In the genomic region with DNA sequence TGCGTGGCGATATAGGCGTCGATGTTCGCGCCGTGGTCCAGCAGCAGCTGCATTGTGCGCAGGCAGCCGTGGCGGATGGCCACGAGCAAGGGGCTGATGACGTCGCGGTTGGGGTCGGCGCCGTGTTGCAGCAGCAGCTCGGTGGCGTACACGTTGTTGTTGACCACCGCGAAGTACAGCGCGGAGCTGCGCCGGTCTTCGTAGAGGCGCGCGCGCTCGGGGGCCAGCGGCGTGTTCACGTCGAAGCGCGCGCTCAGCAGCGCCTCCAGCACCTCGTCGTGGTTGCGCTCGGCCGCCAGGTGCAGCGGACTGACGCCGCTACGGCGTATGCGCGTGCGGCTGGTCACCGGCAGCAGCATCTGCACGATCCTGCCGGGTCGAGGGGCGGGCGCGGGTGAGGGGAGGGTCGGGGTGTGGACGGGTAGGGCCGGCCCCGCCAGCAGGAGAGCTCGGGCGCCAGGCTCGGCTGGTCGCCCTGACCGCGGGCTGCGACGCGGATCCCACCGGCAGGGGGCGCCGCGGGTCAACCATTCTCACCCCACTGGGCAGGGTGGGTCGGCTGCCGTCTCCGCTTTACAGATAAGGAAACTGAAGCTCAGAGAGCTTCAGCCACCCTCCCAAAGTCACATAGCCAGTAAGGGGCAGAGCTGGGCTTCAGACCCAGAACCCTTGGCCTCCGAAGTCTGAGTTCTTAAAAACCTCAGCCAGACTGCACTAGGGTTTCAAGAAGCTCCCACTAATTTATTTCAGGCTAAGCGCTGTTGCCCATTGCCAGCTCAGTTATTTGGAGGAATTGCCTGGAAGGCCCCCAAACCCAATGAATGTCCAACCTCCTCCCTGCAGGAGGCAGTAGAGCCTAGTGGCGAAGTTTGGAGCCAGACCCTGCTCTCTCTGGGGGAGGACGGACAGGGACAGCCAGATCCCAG, we compare ENCODE assay signal across 8 cellular contexts. TPM values are rescaled to one million over a fixed set of nuclear protein-coding genes. Genes with fewer than 3 reads are reported as not detected.
DNase-seq lines count a peak whose midpoint lies in the region; ATAC-seq and TF ChIP-seq lines count a peak whose summit lies in the region.

No MANE protein-coding gene starts in this region.

- peak overlapping the region in 2 of 4 donors; percentile 15 to 51 for H3K27ac ChIP-seq in Peyer's patch
- H3K27ac ChIP-seq in thyroid gland: no peak overlapping the region

- no peak overlapping the region for H3K27ac Mint-ChIP-seq in osteocyte (ENCODE audit: unreplicated experiment)

- no peaks in the 10 kb centered on the region for H3K36me3 Mint-ChIP-seq in osteocyte (ENCODE audit: unreplicated experiment)

- H3K4me1 ChIP-seq in Peyer's patch (peaks cover 0 to 13% (median 4%) of the 10 kb centered on the region in 4 donors), thyroid gland (peaks cover 7 to 10% of the 10 kb centered on the region in 2 donors)

- TF ChIP-seq POLR2A in Peyer's patch (IDR thresholded peaks at IDR 0.05) (no peak), thyroid gland (IDR thresholded peaks at IDR 0.05) (no peak)

- H3K36me3 ChIP-seq in Peyer's patch (no peaks in the 10 kb centered on the region), thyroid gland (no peaks in the 10 kb centered on the region)

- DNase-seq in AML-193 (lab: John Stamatoyannopoulos, UW) (peak; percentile 24 to 43), Peyer's patch (peak; percentile 84 to 94 (median 90)), activated gamma-delta T cell treated with Interleukin-2 at 50 U/mL for 16 hours (peak; percentile 93), globus pallidus (ENCODE audit: low spot score) (peak; percentile 38), osteocyte (ENCODE audit: extremely low spot score, unreplicated experiment) (peak; percentile 91), thyroid gland (peak; percentile 64 to 69)

- H3K9me3 Mint-ChIP-seq in osteocyte (ENCODE audit: unreplicated experiment): no peaks in the 10 kb centered on the region

- peak overlapping the region; percentile 28 to 49 (median 42) for H3K4me3 ChIP-seq in Peyer's patch
- H3K4me3 ChIP-seq in thyroid gland (replicated peaks in 1 of 3): peak overlapping the region in 1 of 3 donors; percentile 10

- H3K9me3 ChIP-seq in Peyer's patch (no peaks in the 10 kb centered on the region), thyroid gland (no peaks in the 10 kb centered on the region)

- TF ChIP-seq CTCF in Peyer's patch (IDR thresholded peaks at IDR 0.05) (peak; percentile 73 to 96 (median 86)), osteocyte (IDR thresholded peaks at IDR 0.05) (peak; percentile 94), thyroid gland (IDR thresholded peaks at IDR 0.05) (peak in 5 of 6 experiments; percentile 39 to 73 (median 58))

- H3K4me1 Mint-ChIP-seq in osteocyte (ENCODE audit: unreplicated experiment): peaks cover 21% of the 10 kb centered on the region

- no peak overlapping the region for H3K4me3 Mint-ChIP-seq in osteocyte (ENCODE audit: unreplicated experiment)

- H3K27me3 Mint-ChIP-seq in osteocyte (ENCODE audit: unreplicated experiment): peaks cover 40% of the 10 kb centered on the region

- intact Hi-C loops in thyroid gland (cut with DNase I): loop anchor here (2.0 to 10.0 kb wide), 2 partner anchors 61 to 195 kb away; no protein-coding TSS in a partner anchor

- ATAC-seq in GM19025 (IDR thresholded peaks at IDR 0.05; ENCODE audit: low read depth, unreplicated experiment) (peak; percentile 85), HG03196 (IDR thresholded peaks at IDR 0.05; ENCODE audit: unreplicated experiment) (peak; percentile 87)

- H3K27me3 ChIP-seq in Peyer's patch: no peaks in the 10 kb centered on the region
- no peaks in the 10 kb centered on the region for H3K27me3 ChIP-seq in thyroid gland

- 19 to 53% methylated on average over 5 to 20 of the region's 84 CpGs for WGBS in thyroid gland, 2 donors

RNA-seq across cellular contexts. Expression of gene FAM181A, which starts 12.4 kb away (rescaled TPM):
- total RNA-seq in Peyer's patch: not detected
- total RNA-seq in osteocyte: not detected in 2 replicates
- total RNA-seq in thyroid gland: 1 to 10 TPM in 1 of 4 donors, under 1 TPM in 3; 0.40 to 3.6 (median 0.63) TPM

RNA-seq across cellular contexts. Expression of gene ASB2, which starts 36.8 kb away (rescaled TPM):
- total RNA-seq in Peyer's patch: 10 to 100 TPM in 1 of 4 donors, 1 to 10 TPM in 3; 3.2 to 32.2 (median 5.4) TPM
- total RNA-seq in osteocyte: 0.34 and 0.38 TPM in 2 replicates
- total RNA-seq in thyroid gland: 1 to 10 TPM in 1 of 4 donors, under 1 TPM in 2, not detected in 1; 0.67 to 3.8 (median 0.79) TPM

RNA-seq across cellular contexts. Expression of gene CCDC197, which starts 57.5 kb away (rescaled TPM):
- total RNA-seq in Peyer's patch: not detected
- total RNA-seq in osteocyte: not detected in 2 replicates
- total RNA-seq in thyroid gland: not detected

Comparison
In these comparisons a context has a peak if more than half of its experiments do, and no peak if none do; other contexts are left out.
1. DNase-seq: peak in every context shown above with its lines; median percentile 93 in activated gamma-delta T cell treated with Interleukin-2 at 50 U/mL for 16 hours; 91 in osteocyte; 90 in Peyer's patch; 66 in thyroid gland; 38 in globus pallidus; 34 in AML-193.